Comparison of ENCODE assay signal across 1 cellular context in the genomic region with DNA sequence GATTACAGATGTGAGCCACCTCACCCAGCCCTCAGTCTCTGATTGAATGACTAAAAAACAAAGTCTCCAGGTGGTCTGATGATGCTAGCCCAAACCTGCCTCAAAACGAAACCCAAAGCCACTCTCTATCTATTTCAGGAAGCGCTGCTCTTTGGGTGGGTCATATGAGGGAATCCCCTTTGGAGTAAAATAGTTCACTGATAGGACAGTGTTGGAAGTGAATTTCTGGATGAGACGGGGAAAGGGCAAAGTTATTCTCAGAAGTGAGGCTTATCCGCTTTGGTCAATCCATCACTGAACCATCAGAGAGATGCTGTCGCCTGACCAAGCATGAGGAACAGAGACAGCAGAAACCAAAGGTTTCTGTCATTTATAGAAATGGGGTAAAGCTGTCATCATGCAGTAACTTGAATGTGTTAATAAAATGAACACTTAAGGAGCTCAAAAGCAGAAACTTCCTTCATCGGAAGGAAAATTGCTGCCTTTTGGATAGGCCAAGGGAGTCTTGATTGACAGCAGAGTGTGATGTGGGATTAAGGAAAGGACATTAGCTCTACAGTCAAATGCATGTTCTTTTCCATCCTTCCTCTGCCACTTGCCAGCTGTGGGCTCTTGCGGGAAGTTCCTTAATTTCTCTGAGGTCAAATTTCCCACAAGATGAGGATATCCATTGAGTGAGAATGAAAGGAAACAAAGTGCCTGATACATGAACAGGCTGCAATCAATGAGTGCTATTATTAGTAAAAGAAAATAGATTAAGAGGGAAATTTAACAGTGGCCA.
TF ChIP-seq lines count a peak whose summit lies in the region.

No MANE protein-coding gene starts in this region.

TF ChIP-seq in GM12878, 131 proteins besides CTCF, POLR2A, EP300 and RAD21 (continued from another document):
- TF ChIP-seq, protein P1, sequence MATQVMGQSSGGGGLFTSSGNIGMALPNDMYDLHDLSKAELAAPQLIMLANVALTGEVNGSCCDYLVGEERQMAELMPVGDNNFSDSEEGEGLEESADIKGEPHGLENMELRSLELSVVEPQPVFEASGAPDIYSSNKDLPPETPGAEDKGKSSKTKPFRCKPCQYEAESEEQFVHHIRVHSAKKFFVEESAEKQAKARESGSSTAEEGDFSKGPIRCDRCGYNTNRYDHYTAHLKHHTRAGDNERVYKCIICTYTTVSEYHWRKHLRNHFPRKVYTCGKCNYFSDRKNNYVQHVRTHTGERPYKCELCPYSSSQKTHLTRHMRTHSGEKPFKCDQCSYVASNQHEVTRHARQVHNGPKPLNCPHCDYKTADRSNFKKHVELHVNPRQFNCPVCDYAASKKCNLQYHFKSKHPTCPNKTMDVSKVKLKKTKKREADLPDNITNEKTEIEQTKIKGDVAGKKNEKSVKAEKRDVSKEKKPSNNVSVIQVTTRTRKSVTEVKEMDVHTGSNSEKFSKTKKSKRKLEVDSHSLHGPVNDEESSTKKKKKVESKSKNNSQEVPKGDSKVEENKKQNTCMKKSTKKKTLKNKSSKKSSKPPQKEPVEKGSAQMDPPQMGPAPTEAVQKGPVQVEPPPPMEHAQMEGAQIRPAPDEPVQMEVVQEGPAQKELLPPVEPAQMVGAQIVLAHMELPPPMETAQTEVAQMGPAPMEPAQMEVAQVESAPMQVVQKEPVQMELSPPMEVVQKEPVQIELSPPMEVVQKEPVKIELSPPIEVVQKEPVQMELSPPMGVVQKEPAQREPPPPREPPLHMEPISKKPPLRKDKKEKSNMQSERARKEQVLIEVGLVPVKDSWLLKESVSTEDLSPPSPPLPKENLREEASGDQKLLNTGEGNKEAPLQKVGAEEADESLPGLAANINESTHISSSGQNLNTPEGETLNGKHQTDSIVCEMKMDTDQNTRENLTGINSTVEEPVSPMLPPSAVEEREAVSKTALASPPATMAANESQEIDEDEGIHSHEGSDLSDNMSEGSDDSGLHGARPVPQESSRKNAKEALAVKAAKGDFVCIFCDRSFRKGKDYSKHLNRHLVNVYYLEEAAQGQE (IDR thresholded peaks at IDR 0.05; ENCODE audit: low read depth, low read length), result no peak
- TF ChIP-seq, protein P2, sequence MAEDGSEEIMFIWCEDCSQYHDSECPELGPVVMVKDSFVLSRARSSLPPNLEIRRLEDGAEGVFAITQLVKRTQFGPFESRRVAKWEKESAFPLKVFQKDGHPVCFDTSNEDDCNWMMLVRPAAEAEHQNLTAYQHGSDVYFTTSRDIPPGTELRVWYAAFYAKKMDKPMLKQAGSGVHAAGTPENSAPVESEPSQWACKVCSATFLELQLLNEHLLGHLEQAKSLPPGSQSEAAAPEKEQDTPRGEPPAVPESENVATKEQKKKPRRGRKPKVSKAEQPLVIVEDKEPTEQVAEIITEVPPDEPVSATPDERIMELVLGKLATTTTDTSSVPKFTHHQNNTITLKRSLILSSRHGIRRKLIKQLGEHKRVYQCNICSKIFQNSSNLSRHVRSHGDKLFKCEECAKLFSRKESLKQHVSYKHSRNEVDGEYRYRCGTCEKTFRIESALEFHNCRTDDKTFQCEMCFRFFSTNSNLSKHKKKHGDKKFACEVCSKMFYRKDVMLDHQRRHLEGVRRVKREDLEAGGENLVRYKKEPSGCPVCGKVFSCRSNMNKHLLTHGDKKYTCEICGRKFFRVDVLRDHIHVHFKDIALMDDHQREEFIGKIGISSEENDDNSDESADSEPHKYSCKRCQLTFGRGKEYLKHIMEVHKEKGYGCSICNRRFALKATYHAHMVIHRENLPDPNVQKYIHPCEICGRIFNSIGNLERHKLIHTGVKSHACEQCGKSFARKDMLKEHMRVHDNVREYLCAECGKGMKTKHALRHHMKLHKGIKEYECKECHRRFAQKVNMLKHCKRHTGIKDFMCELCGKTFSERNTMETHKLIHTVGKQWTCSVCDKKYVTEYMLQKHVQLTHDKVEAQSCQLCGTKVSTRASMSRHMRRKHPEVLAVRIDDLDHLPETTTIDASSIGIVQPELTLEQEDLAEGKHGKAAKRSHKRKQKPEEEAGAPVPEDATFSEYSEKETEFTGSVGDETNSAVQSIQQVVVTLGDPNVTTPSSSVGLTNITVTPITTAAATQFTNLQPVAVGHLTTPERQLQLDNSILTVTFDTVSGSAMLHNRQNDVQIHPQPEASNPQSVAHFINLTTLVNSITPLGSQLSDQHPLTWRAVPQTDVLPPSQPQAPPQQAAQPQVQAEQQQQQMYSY (CRISPR knock-in tag; IDR thresholded peaks at IDR 0.05), result no peak
- TF ChIP-seq GATAD2B (conservative IDR thresholded peaks at IDR 0.05; ENCODE audit: low read depth) (0 out of 2 replicates have a peak, but pooled peaks have one; percentile 41), ZNF207 (IDR thresholded peaks at IDR 0.05; ENCODE audit: borderline replicate concordance) (no peak), YBX1 (IDR thresholded peaks at IDR 0.05) (no peak), FOXM1 (IDR thresholded peaks at IDR 0.05; ENCODE audit: low read depth, low read length) (peak; percentile 92)
